2 cellular contexts compared by ENCODE assay signal in the genomic region with DNA sequence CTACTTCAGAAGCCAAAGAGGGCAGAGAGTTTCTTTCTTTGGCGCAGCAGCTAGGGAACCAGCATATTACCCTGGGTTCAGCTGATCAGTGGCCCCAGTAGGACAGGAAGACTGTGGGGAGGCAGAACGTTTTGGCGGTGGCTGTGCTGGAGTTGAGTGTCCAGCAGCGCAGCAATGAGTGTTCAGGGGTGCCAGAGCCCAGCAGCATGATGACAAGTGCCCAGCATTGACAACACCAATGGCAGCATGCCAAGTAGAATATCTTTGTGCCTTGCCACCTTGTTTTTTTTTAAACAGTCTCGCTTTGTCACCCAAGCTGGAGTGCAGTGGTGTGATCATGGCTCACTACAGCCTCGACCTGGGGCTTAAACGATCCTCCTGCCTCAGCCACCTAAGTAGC.
TF ChIP-seq lines count a peak whose summit lies in the region.

No MANE protein-coding gene starts in this region.

TF ChIP-seq in GM23338, 12 proteins besides CTCF, POLR2A, EP300 and RAD21:
- no peak for TF ChIP-seq POLR2AphosphoS5 (IDR thresholded peaks at IDR 0.05; ENCODE audit: low read depth)
- no peak for TF ChIP-seq JUNB (IDR thresholded peaks at IDR 0.05; ENCODE audit: unreplicated experiment)
- no peak for TF ChIP-seq ZNF331 (CRISPR knock-in tag; IDR thresholded peaks at IDR 0.05; ENCODE audit: low read depth)
- TF ChIP-seq EZH2phosphoT487 (IDR thresholded peaks at IDR 0.05; ENCODE audit: unreplicated experiment): no peak
- TF ChIP-seq ZNF462 (CRISPR knock-in tag; IDR thresholded peaks at IDR 0.05): no peak
- TF ChIP-seq, protein P1, sequence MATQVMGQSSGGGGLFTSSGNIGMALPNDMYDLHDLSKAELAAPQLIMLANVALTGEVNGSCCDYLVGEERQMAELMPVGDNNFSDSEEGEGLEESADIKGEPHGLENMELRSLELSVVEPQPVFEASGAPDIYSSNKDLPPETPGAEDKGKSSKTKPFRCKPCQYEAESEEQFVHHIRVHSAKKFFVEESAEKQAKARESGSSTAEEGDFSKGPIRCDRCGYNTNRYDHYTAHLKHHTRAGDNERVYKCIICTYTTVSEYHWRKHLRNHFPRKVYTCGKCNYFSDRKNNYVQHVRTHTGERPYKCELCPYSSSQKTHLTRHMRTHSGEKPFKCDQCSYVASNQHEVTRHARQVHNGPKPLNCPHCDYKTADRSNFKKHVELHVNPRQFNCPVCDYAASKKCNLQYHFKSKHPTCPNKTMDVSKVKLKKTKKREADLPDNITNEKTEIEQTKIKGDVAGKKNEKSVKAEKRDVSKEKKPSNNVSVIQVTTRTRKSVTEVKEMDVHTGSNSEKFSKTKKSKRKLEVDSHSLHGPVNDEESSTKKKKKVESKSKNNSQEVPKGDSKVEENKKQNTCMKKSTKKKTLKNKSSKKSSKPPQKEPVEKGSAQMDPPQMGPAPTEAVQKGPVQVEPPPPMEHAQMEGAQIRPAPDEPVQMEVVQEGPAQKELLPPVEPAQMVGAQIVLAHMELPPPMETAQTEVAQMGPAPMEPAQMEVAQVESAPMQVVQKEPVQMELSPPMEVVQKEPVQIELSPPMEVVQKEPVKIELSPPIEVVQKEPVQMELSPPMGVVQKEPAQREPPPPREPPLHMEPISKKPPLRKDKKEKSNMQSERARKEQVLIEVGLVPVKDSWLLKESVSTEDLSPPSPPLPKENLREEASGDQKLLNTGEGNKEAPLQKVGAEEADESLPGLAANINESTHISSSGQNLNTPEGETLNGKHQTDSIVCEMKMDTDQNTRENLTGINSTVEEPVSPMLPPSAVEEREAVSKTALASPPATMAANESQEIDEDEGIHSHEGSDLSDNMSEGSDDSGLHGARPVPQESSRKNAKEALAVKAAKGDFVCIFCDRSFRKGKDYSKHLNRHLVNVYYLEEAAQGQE (IDR thresholded peaks at IDR 0.05; ENCODE audit: unreplicated experiment): no peak
- no peak for TF ChIP-seq NANOG (IDR thresholded peaks at IDR 0.05; ENCODE audit: borderline replicate concordance)
- TF ChIP-seq STAT1 (IDR thresholded peaks at IDR 0.05; ENCODE audit: unreplicated experiment): no peak

TF ChIP-seq in K562, 482 proteins besides CTCF, POLR2A, EP300 and RAD21:
- TF ChIP-seq NFIC (IDR thresholded peaks at IDR 0.05): peak; percentile 64
- TF ChIP-seq EHMT2 (IDR thresholded peaks at IDR 0.05): no peak
- TF ChIP-seq CREB1 (IDR thresholded peaks at IDR 0.05): 0 out of 2 replicates have a peak, but pooled peaks have one; percentile 3
- no peak for TF ChIP-seq CREB1 (CRISPR knock-in tag; IDR thresholded peaks at IDR 0.05)
